In genomic region chr1:64856564-64856963, GRCh38 we compare ENCODE assay signal across 14 cellular contexts.
DNase-seq lines count a peak whose midpoint lies in the region; ATAC-seq, FAIRE-seq and TF ChIP-seq lines count a peak whose summit lies in the region.
"Had no signal": no experiment of that assay in that cellular context is flagged by ENCODE, and none has a peak within 500 bp of the region (broad histone marks: within the 10 kb centered on the region; RNA-seq: fewer than 3 reads in every experiment).

No MANE protein-coding gene starts in this region.

- H3K4me2 ChIP-seq in HepG2 (ENCODE audit: low read depth, low read length) (no peak overlapping the region), Karpas-422 (ENCODE audit: low read depth, low read length, poor library complexity, severe bottlenecking) (no peak overlapping the region)

- H3K4me3 ChIP-seq in right lobe of liver (no peak overlapping the region), HepG2 (replicated peaks in 1 of 3; ENCODE audit: insufficient read depth in 1 of 3, low read depth in 2 of 3, low read length in 3 of 3) (no peak overlapping the region), WERI-Rb-1 (ENCODE audit: low read depth, low read length) (no peak overlapping the region), Karpas-422 (ENCODE audit: low read length) (no peak overlapping the region)

- H3K36me3 ChIP-seq in right lobe of liver (peaks cover 0 to 65% (median 29%) of the 10 kb centered on the region in 4 donors), HepG2 (replicated peaks in 1 of 2; ENCODE audit: control insufficient read depth in 1 of 2, insufficient read depth in 2 of 2, low read length in 2 of 2) (peaks cover 29 to 70% of the 10 kb centered on the region in 2 experiments), WERI-Rb-1 (no peaks in the 10 kb centered on the region; the same call in none of the 2 replicates), Karpas-422 (ENCODE audit: insufficient read depth, low read length) (no peaks in the 10 kb centered on the region)

- POLR2A ChIA-PET in HepG2 (lab: Yijun Ruan, JAX), result no interaction called here

- H3K4me3 Mint-ChIP-seq in activated T-helper 1 cell treated with anti-CD3 and anti-CD28 coated beads, Interleukin-12 subunit alpha, Interleukin-12 subunit beta, Interleukin-2, Interleukin-4 antibody, amounts not matched to agents 30 ng/mL and 10 ng/mL and 1 ng/mL, durations not matched to agents 14 hours and 24 hours and 36 hours, result no peak overlapping the region
- no peak overlapping the region for H3K4me3 Mint-ChIP-seq in nephron progenitor cell
- H3K4me3 Mint-ChIP-seq: CD4-positive, CD25-positive, alpha-beta regulatory T cell had no signal

- no peaks in the 10 kb centered on the region for H3K4me1 Mint-ChIP-seq in activated T-helper 1 cell treated with anti-CD3 and anti-CD28 coated beads, Interleukin-12 subunit alpha, Interleukin-12 subunit beta, Interleukin-2, Interleukin-4 antibody, amounts not matched to agents 30 ng/mL and 10 ng/mL and 1 ng/mL, durations not matched to agents 14 hours and 24 hours and 36 hours (ENCODE audit: low read depth)
- peaks cover 8% of the 10 kb centered on the region for H3K4me1 Mint-ChIP-seq in nephron progenitor cell

- no peaks in the 10 kb centered on the region for H3K79me2 ChIP-seq in HepG2 (ENCODE audit: insufficient read depth, low read length)
- no peaks in the 10 kb centered on the region for H3K79me2 ChIP-seq in Karpas-422 (ENCODE audit: low read length)

- no peaks in the 10 kb centered on the region for H3K9me2 ChIP-seq in Karpas-422 (replicated peaks; ENCODE audit: insufficient read depth, low read length)

- H3K9me3 ChIP-seq in right lobe of liver (no peaks in the 10 kb centered on the region), HepG2 (ENCODE audit: low read length) (no peaks in the 10 kb centered on the region), WERI-Rb-1 (ENCODE audit: severe bottlenecking) (no peaks in the 10 kb centered on the region), Karpas-422 (ENCODE audit: low read length) (no peaks in the 10 kb centered on the region)

- TF ChIP-seq RAD21 in HepG2 (CRISPR knock-in tag; IDR thresholded peaks at IDR 0.05), result no peak

- in situ Hi-C loops in HepG2 (cut with HindIII; ENCODE audit: extremely low pct_ligation_motif_present, low pct_unique_long_range_greater_than_20kb), result no loop called here

- BruUV-seq in HepG2 (replicated peaks; lab: Mats Ljungman, UMichigan), result no TSS peak

- no peaks in the 10 kb centered on the region for H4K20me1 ChIP-seq in HepG2 (ENCODE audit: insufficient read depth, low read length)
- H4K20me1 ChIP-seq in Karpas-422 (ENCODE audit: insufficient read depth, low read depth, low read length), result no peaks in the 10 kb centered on the region

- H3K27me3 ChIP-seq in right lobe of liver (no peaks in the 10 kb centered on the region), HepG2 (ENCODE audit: control insufficient read depth in 1 of 2, insufficient read depth in 2 of 2, low read length in 2 of 2) (no peaks in the 10 kb centered on the region), WERI-Rb-1 (ENCODE audit: insufficient read depth, low read depth, severe bottlenecking) (no peaks in the 10 kb centered on the region), Karpas-422 (ENCODE audit: low read length) (no peaks in the 10 kb centered on the region)

- H3K9ac ChIP-seq in HepG2 (ENCODE audit: insufficient read depth, low read depth, low read length) (no peak overlapping the region), Karpas-422 (ENCODE audit: low read length) (no peak overlapping the region)

- intact Hi-C loops in right lobe of liver (cut with DNase I), result no loop called here
- intact Hi-C loops in HepG2 (cut with micrococcal nuclease; ENCODE audit: unreplicated experiment), result no loop called here
- intact Hi-C loops in activated T-helper 1 cell treated with anti-CD3 and anti-CD28 coated beads, Interleukin-12 subunit alpha, Interleukin-12 subunit beta, Interleukin-2, Interleukin-4 antibody, amounts not matched to agents 30 ng/mL and 10 ng/mL and 1 ng/mL, durations not matched to agents 14 hours and 24 hours and 36 hours (cut with micrococcal nuclease), result no loop called here

- no peak overlapping the region for H3K27ac Mint-ChIP-seq in activated T-helper 1 cell treated with anti-CD3 and anti-CD28 coated beads, Interleukin-12 subunit alpha, Interleukin-12 subunit beta, Interleukin-2, Interleukin-4 antibody, amounts not matched to agents 30 ng/mL and 10 ng/mL and 1 ng/mL, durations not matched to agents 14 hours and 24 hours and 36 hours
- no peak overlapping the region for H3K27ac Mint-ChIP-seq in nephron progenitor cell

- TF ChIP-seq CTCF in right lobe of liver (IDR thresholded peaks at IDR 0.05) (peak in 1 of 4 donors; percentile 17), HepG2 (CRISPR knock-in tag; IDR thresholded peaks at IDR 0.05) (no peak), WERI-Rb-1 (IDR thresholded peaks at IDR 0.05; ENCODE audit: low read depth, low read length) (no peak), nephron progenitor cell (IDR thresholded peaks at IDR 0.05) (no peak)

- FAIRE-seq in HepG2 (lab: Jason Lieb, UNC), result no peak
- FAIRE-seq: GM19239, kidney, urothelium cell line had no signal

- no peaks in the 10 kb centered on the region for H3K4me1 ChIP-seq in right lobe of liver
- no peaks in the 10 kb centered on the region for H3K4me1 ChIP-seq in HepG2 (ENCODE audit: insufficient read depth, low read length)
- H3K4me1 ChIP-seq in Karpas-422 (ENCODE audit: low read length), result no peaks in the 10 kb centered on the region

- H3K9me3 Mint-ChIP-seq in activated T-helper 1 cell treated with anti-CD3 and anti-CD28 coated beads, Interleukin-12 subunit alpha, Interleukin-12 subunit beta, Interleukin-2, Interleukin-4 antibody, amounts not matched to agents 30 ng/mL and 10 ng/mL and 1 ng/mL, durations not matched to agents 14 hours and 24 hours and 36 hours, result no peaks in the 10 kb centered on the region
- no peaks in the 10 kb centered on the region for H3K9me3 Mint-ChIP-seq in nephron progenitor cell
- H3K9me3 Mint-ChIP-seq: CD4-positive, CD25-positive, alpha-beta regulatory T cell had no signal

- ATAC-seq in right lobe of liver, result peak; percentile 72 to 86 (median 85)
- no peak for ATAC-seq in HepG2
- ATAC-seq in HG03439 (IDR thresholded peaks at IDR 0.05; ENCODE audit: unreplicated experiment), result no peak
- ATAC-seq: right cardiac atrium had no signal

- no peak for TF ChIP-seq POLR2A in right lobe of liver (IDR thresholded peaks at IDR 0.05)
- TF ChIP-seq POLR2A in HepG2 (IDR thresholded peaks at IDR 0.05; ENCODE audit: insufficient read depth in 1 of 2, low read depth in 2 of 2, low read length in 2 of 2), result no peak

- peaks cover 58% of the 10 kb centered on the region for H3K36me3 Mint-ChIP-seq in activated T-helper 1 cell treated with anti-CD3 and anti-CD28 coated beads, Interleukin-12 subunit alpha, Interleukin-12 subunit beta, Interleukin-2, Interleukin-4 antibody, amounts not matched to agents 30 ng/mL and 10 ng/mL and 1 ng/mL, durations not matched to agents 14 hours and 24 hours and 36 hours (ENCODE audit: low read depth)
- peaks cover 46% of the 10 kb centered on the region for H3K36me3 Mint-ChIP-seq in nephron progenitor cell (ENCODE audit: low read depth)

- DNase-seq in right lobe of liver (peak; percentile 65 to 73 (median 71)), HepG2 (ENCODE audit: low spot score) (no peak), WERI-Rb-1 (peak; percentile 39), left kidney (ENCODE audit: low read depth, low spot score) (peak; percentile 14), nephron progenitor cell (no peak), Karpas-422 (no peak)
- DNase-seq in activated T-helper 1 cell treated with anti-CD3 and anti-CD28 coated beads, Interleukin-12 subunit alpha, Interleukin-12 subunit beta, Interleukin-2, Interleukin-4 antibody, amounts not matched to agents 30 ng/mL and 10 ng/mL and 1 ng/mL, durations not matched to agents 14 hours and 24 hours and 36 hours (ENCODE audit: low spot score), result no peak
- DNase-seq: activated CD4-positive, alpha-beta T cell treated with anti-CD3 and anti-CD28 coated beads for 1 hour; CD4-positive, CD25-positive, alpha-beta regulatory T cell; kidney had no signal

- H3K27me3 Mint-ChIP-seq in activated T-helper 1 cell treated with anti-CD3 and anti-CD28 coated beads, Interleukin-12 subunit alpha, Interleukin-12 subunit beta, Interleukin-2, Interleukin-4 antibody, amounts not matched to agents 30 ng/mL and 10 ng/mL and 1 ng/mL, durations not matched to agents 14 hours and 24 hours and 36 hours (ENCODE audit: insufficient read depth), result no peaks in the 10 kb centered on the region
- peaks cover 2% of the 10 kb centered on the region for H3K27me3 Mint-ChIP-seq in nephron progenitor cell (ENCODE audit: low read depth, poor library complexity)
- H3K27me3 Mint-ChIP-seq: CD4-positive, CD25-positive, alpha-beta regulatory T cell had no signal

- CTCF ChIA-PET in HepG2 (lab: Yijun Ruan, JAX; ENCODE audit: low intra/inter-chr PET ratio, low total read pairs), result no interaction called here

- 73% methylated on average over 3 of the region's 10 CpGs for WGBS in right lobe of liver (ENCODE audit: insufficient coverage, low coverage, low lambda C conversion rate, missing lambda C conversion rate)
- WGBS in HepG2 (ENCODE audit: low lambda C conversion rate), result 100% methylated on average over 5 of the region's 10 CpGs

- H2AFZ ChIP-seq in HepG2 (ENCODE audit: low read length), result no peak overlapping the region
- H2AFZ ChIP-seq in Karpas-422 (ENCODE audit: low read length), result no peak overlapping the region

- H3K27ac ChIP-seq in right lobe of liver, result no peak overlapping the region
- H3K27ac ChIP-seq in HepG2 (ENCODE audit: extremely low read length, insufficient read depth, low read length), result no peak overlapping the region
- no peak overlapping the region for H3K27ac ChIP-seq in WERI-Rb-1
- H3K27ac ChIP-seq in Karpas-422 (ENCODE audit: low read length), result no peak overlapping the region

- TF ChIP-seq EP300 in HepG2 (IDR thresholded peaks at IDR 0.05; ENCODE audit: low read depth in 2 of 2, low read length in 2 of 2) (no peak), HepG2 (CRISPR knock-in tag; IDR thresholded peaks at IDR 0.05; ENCODE audit: borderline replicate concordance) (no peak)

TF ChIP-seq in HepG2, 621 proteins besides CTCF, POLR2A, EP300 and RAD21 (continues in another document):
- TF ChIP-seq DR1 (CRISPR knock-in tag; IDR thresholded peaks at IDR 0.05), result no peak
- TF ChIP-seq, protein P1, sequence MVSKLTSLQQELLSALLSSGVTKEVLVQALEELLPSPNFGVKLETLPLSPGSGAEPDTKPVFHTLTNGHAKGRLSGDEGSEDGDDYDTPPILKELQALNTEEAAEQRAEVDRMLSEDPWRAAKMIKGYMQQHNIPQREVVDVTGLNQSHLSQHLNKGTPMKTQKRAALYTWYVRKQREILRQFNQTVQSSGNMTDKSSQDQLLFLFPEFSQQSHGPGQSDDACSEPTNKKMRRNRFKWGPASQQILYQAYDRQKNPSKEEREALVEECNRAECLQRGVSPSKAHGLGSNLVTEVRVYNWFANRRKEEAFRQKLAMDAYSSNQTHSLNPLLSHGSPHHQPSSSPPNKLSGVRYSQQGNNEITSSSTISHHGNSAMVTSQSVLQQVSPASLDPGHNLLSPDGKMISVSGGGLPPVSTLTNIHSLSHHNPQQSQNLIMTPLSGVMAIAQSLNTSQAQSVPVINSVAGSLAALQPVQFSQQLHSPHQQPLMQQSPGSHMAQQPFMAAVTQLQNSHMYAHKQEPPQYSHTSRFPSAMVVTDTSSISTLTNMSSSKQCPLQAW (CRISPR knock-in tag; IDR thresholded peaks at IDR 0.05), result no peak
- TF ChIP-seq ZSCAN30 (CRISPR knock-in tag; IDR thresholded peaks at IDR 0.05), result no peak
- no peak for TF ChIP-seq BRD4 (CRISPR knock-in tag; IDR thresholded peaks at IDR 0.05)

Comparison
In these comparisons a context has a peak if more than half of its experiments do, and no peak if none do; other contexts are left out.
1. ATAC-seq: peak in right lobe of liver (4 of 4); none in HepG2 (single experiment) and HG03439 (single experiment).
2. DNase-seq: peak in right lobe of liver (3 of 3), WERI-Rb-1 (single experiment) and left kidney (single experiment); none in HepG2 (single experiment), activated T-helper 1 cell treated with anti-CD3 and anti-CD28 coated beads, Interleukin-12 subunit alpha, Interleukin-12 subunit beta, Interleukin-2, Interleukin-4 antibody, amounts not matched to agents 30 ng/mL and 10 ng/mL and 1 ng/mL, durations not matched to agents 14 hours and 24 hours and 36 hours (single experiment), nephron progenitor cell (single experiment) and Karpas-422 (single experiment).